20 cellular contexts compared by ENCODE assay signal in genomic region chr3:38396239-38396638, GRCh38. TPM values are rescaled to one million over a fixed set of nuclear protein-coding genes. Genes with fewer than 3 reads are reported as not detected.
DNase-seq lines count a peak whose midpoint lies in the region; ATAC-seq and TF ChIP-seq lines count a peak whose summit lies in the region.
"Had no signal": no experiment of that assay in that cellular context is flagged by ENCODE, and none has a peak within 500 bp of the region (broad histone marks: within the 10 kb centered on the region; RNA-seq: fewer than 3 reads in every experiment).

No MANE protein-coding gene starts in this region.

- H3K4me1 ChIP-seq in esophagus muscularis mucosa, result no peaks in the 10 kb centered on the region
- no peaks in the 10 kb centered on the region for H3K4me1 ChIP-seq in lung (ENCODE audit: control insufficient read depth in 2 of 2, insufficient read depth in 2 of 2, low read length in 2 of 2)
- H3K4me1 ChIP-seq: BE2C, BLaER1 had no signal

- intact Hi-C loops in esophagus muscularis mucosa (cut with DNase I), result no loop called here

- H3K36me3 ChIP-seq in esophagus muscularis mucosa, result peaks cover 0 to 66% (median 22%) of the 10 kb centered on the region in 4 donors
- H3K36me3 ChIP-seq in lung (ENCODE audit: control insufficient read depth in 2 of 2, insufficient read depth in 2 of 2, low read length in 2 of 2), result peaks cover 0 to 8% of the 10 kb centered on the region in 2 donors
- H3K36me3 ChIP-seq: BE2C had no signal

- DNase-seq in esophagus muscularis mucosa (ENCODE audit: extremely low spot score) (peak; percentile 12), lung (ENCODE audit: low spot score) (peak; percentile 3), osteocyte (ENCODE audit: extremely low spot score, unreplicated experiment) (peak; percentile 57)
- DNase-seq in activated T-cell treated with anti-CD3 and anti-CD28 coated beads, Interleukin-2, amount 50 U/mL, for 72 hours, result no peak
- DNase-seq: 8988T; ACHN; BE2C; C1 segment of cervical spinal cord; CD4-positive, alpha-beta memory T cell; CD4-positive, CD25-positive, alpha-beta regulatory T cell; CD8-positive, alpha-beta memory T cell; COR-L47; DMS 273 treated with DMSO at 0.1 percent for 48 hours; DMS153; DMS53; DMS79 treated with DMSO at 0.1 percent for 48 hours; GF-D8 had no signal

- TF ChIP-seq CTCF in esophagus muscularis mucosa (IDR thresholded peaks at IDR 0.05) (no peak), lung (IDR thresholded peaks at IDR 0.05; ENCODE audit: control extremely low read depth, extremely low read depth) (no peak), osteocyte (IDR thresholded peaks at IDR 0.05) (no peak)

- no peak overlapping the region for H3K27ac Mint-ChIP-seq in osteocyte (ENCODE audit: unreplicated experiment)
- H3K27ac Mint-ChIP-seq in activated T-cell treated with anti-CD3 and anti-CD28 coated beads, Interleukin-2, amount 50 U/mL, for 72 hours, result no peak overlapping the region
- H3K27ac Mint-ChIP-seq: CD4-positive, alpha-beta memory T cell; CD8-positive, alpha-beta memory T cell had no signal

- H3K27me3 Mint-ChIP-seq in osteocyte (ENCODE audit: unreplicated experiment), result no peaks in the 10 kb centered on the region
- no peaks in the 10 kb centered on the region for H3K27me3 Mint-ChIP-seq in activated T-cell treated with anti-CD3 and anti-CD28 coated beads, Interleukin-2, amount 50 U/mL, for 72 hours (ENCODE audit: low read depth)
- H3K27me3 Mint-ChIP-seq: CD4-positive, alpha-beta memory T cell; CD4-positive, CD25-positive, alpha-beta regulatory T cell; CD8-positive, alpha-beta memory T cell had no signal

- no peaks in the 10 kb centered on the region for H3K27me3 ChIP-seq in esophagus muscularis mucosa
- no peaks in the 10 kb centered on the region for H3K27me3 ChIP-seq in lung (ENCODE audit: control insufficient read depth, insufficient read depth)
- H3K27me3 ChIP-seq: BE2C, BLaER1 had no signal

- H3K4me1 Mint-ChIP-seq in osteocyte (ENCODE audit: unreplicated experiment), result no peaks in the 10 kb centered on the region
- H3K4me1 Mint-ChIP-seq in activated T-cell treated with anti-CD3 and anti-CD28 coated beads, Interleukin-2, amount 50 U/mL, for 72 hours (ENCODE audit: low read depth), result no peaks in the 10 kb centered on the region
- H3K4me1 Mint-ChIP-seq: CD14-positive monocyte; CD4-positive, alpha-beta memory T cell; CD4-positive, CD25-positive, alpha-beta regulatory T cell; CD8-positive, alpha-beta memory T cell had no signal

- WGBS in esophagus muscularis mucosa, result 86% methylated on average over 2 of the region's 2 CpGs
- WGBS in lung, 2 donors, result 91 to 96% methylated on average over 2 of the region's 2 CpGs

- H3K4me3 ChIP-seq in esophagus muscularis mucosa (no peak overlapping the region), lung (no peak overlapping the region)
- H3K4me3 ChIP-seq: BLaER1 had no signal

- TF ChIP-seq EP300 in esophagus muscularis mucosa (IDR thresholded peaks at IDR 0.05), result no peak

- ATAC-seq in lung (ENCODE audit: insufficient read depth, low FRiP score) (no peak), esophagus mucosa (no peak)
- ATAC-seq in activated T-cell treated with anti-CD3 and anti-CD28 coated beads, Interleukin-2, amount 50 U/mL, for 72 hours (replicated peaks in 1 of 2), result no peak

- peaks cover 19% of the 10 kb centered on the region for H3K36me3 Mint-ChIP-seq in osteocyte (ENCODE audit: unreplicated experiment)
- peaks cover 6 to 13% of the 10 kb centered on the region in 2 donors for H3K36me3 Mint-ChIP-seq in activated T-cell treated with anti-CD3 and anti-CD28 coated beads, Interleukin-2, amount 50 U/mL, for 72 hours (ENCODE audit: insufficient read depth in 2 of 2)
- H3K36me3 Mint-ChIP-seq: CD4-positive, alpha-beta memory T cell; CD4-positive, CD25-positive, alpha-beta regulatory T cell had no signal

- no peaks in the 10 kb centered on the region for H3K9me3 Mint-ChIP-seq in osteocyte (ENCODE audit: unreplicated experiment)
- no peaks in the 10 kb centered on the region for H3K9me3 Mint-ChIP-seq in activated T-cell treated with anti-CD3 and anti-CD28 coated beads, Interleukin-2, amount 50 U/mL, for 72 hours
- H3K9me3 Mint-ChIP-seq: CD14-positive monocyte had no signal

- TF ChIP-seq POLR2A in esophagus muscularis mucosa (IDR thresholded peaks at IDR 0.05; ENCODE audit: low read depth), result no peak

- no peak overlapping the region for H3K4me3 Mint-ChIP-seq in osteocyte (ENCODE audit: unreplicated experiment)
- no peak overlapping the region for H3K4me3 Mint-ChIP-seq in activated T-cell treated with anti-CD3 and anti-CD28 coated beads, Interleukin-2, amount 50 U/mL, for 72 hours
- H3K4me3 Mint-ChIP-seq: CD14-positive monocyte; CD4-positive, alpha-beta memory T cell; CD4-positive, CD25-positive, alpha-beta regulatory T cell; CD8-positive, alpha-beta memory T cell had no signal

- H3K27ac ChIP-seq in esophagus muscularis mucosa (replicated peaks in 1 of 4) (no peak overlapping the region), lung (ENCODE audit: low read depth in 1 of 2, low read length in 1 of 2) (no peak overlapping the region)
- H3K27ac ChIP-seq: BLaER1 had no signal

- H3K9me3 ChIP-seq in esophagus muscularis mucosa, result no peaks in the 10 kb centered on the region
- no peaks in the 10 kb centered on the region for H3K9me3 ChIP-seq in lung (ENCODE audit: control insufficient read depth in 2 of 2, insufficient read depth in 1 of 2, low read length in 1 of 2)
- H3K9me3 ChIP-seq: BE2C, BLaER1 had no signal

RNA-seq across cellular contexts. Expression of gene XYLB, which starts 49.7 kb away (rescaled TPM):
- total RNA-seq in esophagus muscularis mucosa (1 to 10 TPM in 2 of 4 donors, under 1 TPM in 2; 0.65 to 2.5 (median 1.2) TPM), lung (1 to 10 TPM; 5.1 to 5.8 TPM), osteocyte (6.3 and 8.5 TPM in 2 replicates), esophagus mucosa (2.4 TPM)
- 1 to 10 TPM in 1 of 2 donors, under 1 TPM in 1; 0.89 to 1.3 TPM for polyA plus RNA-seq in lung
- total RNA-seq in activated T-cell treated with anti-CD3 and anti-CD28 coated beads, Interleukin-2, amount 50 U/mL, for 72 hours, result 1 to 10 TPM; 2.4 to 2.9 TPM

RNA-seq across cellular contexts. Expression of gene ACVR2B, which starts 57.5 kb away (rescaled TPM):
- total RNA-seq in esophagus muscularis mucosa (1 to 10 TPM; 3.8 to 9.8 (median 5.9) TPM), lung (10 to 100 TPM in 1 of 2 donors, 1 to 10 TPM in 1; 5.9 to 16.0 TPM), osteocyte (9.4 and 10.3 TPM in 2 replicates), esophagus mucosa (1.5 TPM)
- polyA plus RNA-seq in lung, result 1 to 10 TPM in 1 of 2 donors, under 1 TPM in 1; 0.80 to 1.2 TPM
- 1 to 10 TPM; 8.2 to 9.1 TPM for total RNA-seq in activated T-cell treated with anti-CD3 and anti-CD28 coated beads, Interleukin-2, amount 50 U/mL, for 72 hours

Comparison
In these comparisons a context has a peak if more than half of its experiments do, and no peak if none do; other contexts are left out.
1. DNase-seq: peak in esophagus muscularis mucosa (single experiment), lung (single experiment) and osteocyte (single experiment); none in activated T-cell treated with anti-CD3 and anti-CD28 coated beads, Interleukin-2, amount 50 U/mL, for 72 hours (0 of 2).